Comparison of ENCODE assay signal across 19 cellular contexts in genomic region chr1:3630914-3631313, GRCh38. TPM values are rescaled to one million over a fixed set of nuclear protein-coding genes. Genes with fewer than 3 reads are reported as not detected.
A peak's percentile ranks its signal among the peaks of the same experiment; 100 is the strongest.
DNase-seq lines count a peak whose midpoint lies in the region; ATAC-seq and TF ChIP-seq lines count a peak whose summit lies in the region.
"Had no signal": no experiment of that assay in that cellular context is flagged by ENCODE, and none has a peak within 500 bp of the region (broad histone marks: within the 10 kb centered on the region; RNA-seq: fewer than 3 reads in every experiment).

No MANE protein-coding gene starts in this region.

- H3K4me3 ChIP-seq in BLaER1, result no peak overlapping the region
- no peak overlapping the region for H3K4me3 ChIP-seq in HUES48 (ENCODE audit: low read depth, low read length)
- H3K4me3 ChIP-seq in neural progenitor cell, result no peak overlapping the region
- H3K4me3 ChIP-seq: A549, HAP-1, SK-N-MC had no signal

- H3K4me2 ChIP-seq in BLaER1 (no peak overlapping the region), neural progenitor cell (peak overlapping the region; percentile 61)
- H3K4me2 ChIP-seq: A549 had no signal

- H3K27ac ChIP-seq in BLaER1, result no peak overlapping the region
- peak overlapping the region; percentile 81 for H3K27ac ChIP-seq in HUES48 (ENCODE audit: low read depth, low read length)
- H3K27ac ChIP-seq in neural progenitor cell, result peak overlapping the region; percentile 1
- H3K27ac ChIP-seq: A549, SK-N-MC had no signal

- H4K20me1 ChIP-seq in BLaER1, result peaks cover 32% of the 10 kb centered on the region
- H4K20me1 ChIP-seq in neural progenitor cell (ENCODE audit: low read depth), result peaks cover 3% of the 10 kb centered on the region

- H3K27ac Mint-ChIP-seq in chondrocyte (ENCODE audit: unreplicated experiment) (no peak overlapping the region), neural progenitor cell (no peak overlapping the region)

- H3K27me3 Mint-ChIP-seq in chondrocyte (ENCODE audit: low read depth) (no peaks in the 10 kb centered on the region), neural progenitor cell (ENCODE audit: insufficient read depth, low read depth) (no peaks in the 10 kb centered on the region)

- 0 out of 2 replicates have a peak overlapping the region, but pooled peaks have one; percentile 38 for H3K9ac ChIP-seq in BLaER1
- no peak overlapping the region for H3K9ac ChIP-seq in HUES48 (ENCODE audit: low read depth, low read length)
- H3K9ac ChIP-seq in neural progenitor cell, result no peak overlapping the region

- peaks cover 20% of the 10 kb centered on the region for H3K36me3 Mint-ChIP-seq in chondrocyte (ENCODE audit: low read depth)
- peaks cover 10% of the 10 kb centered on the region for H3K36me3 Mint-ChIP-seq in neural progenitor cell

- H2AFZ ChIP-seq in neural progenitor cell (replicated peaks), result no peak overlapping the region

- H3K4me1 ChIP-seq in BLaER1 (peaks cover 26% of the 10 kb centered on the region), HUES48 (ENCODE audit: control insufficient read depth, insufficient read depth, low read length) (peaks cover under 1% of the 10 kb centered on the region; the same call in 1 of the 2 replicates), neural progenitor cell (peaks cover 13% of the 10 kb centered on the region)
- H3K4me1 ChIP-seq: A549, HAP-1 had no signal

- in situ Hi-C loops in ACHN (cut with HindIII; ENCODE audit: low pct_ligation_motif_present, low pct_unique_long_range_greater_than_20kb, low sequenced_read_pairs), result loop anchor here (25.0 kb wide), 1 partner anchor 94 kb away; no protein-coding TSS in a partner anchor

- DNase-seq in chondrocyte (ENCODE audit: low spot score) (peak; percentile 52), neural progenitor cell (ENCODE audit: low spot score) (no peak), ACHN (no peak), foreskin melanocyte (no peak), HK-2 (ENCODE audit: unreplicated experiment) (no peak)
- DNase-seq: COR-L47, DMS53, KG1, NCI-H1436, NCI-H2029, NCI-H446 treated with DMSO at 0.1 percent for 48 hours, NCI-H774 had no signal

- H3K4me3 Mint-ChIP-seq in chondrocyte (ENCODE audit: unreplicated experiment), result no peak overlapping the region
- peak overlapping the region; percentile 24 for H3K4me3 Mint-ChIP-seq in neural progenitor cell

- H3K9me3 Mint-ChIP-seq in chondrocyte (ENCODE audit: low read depth) (no peaks in the 10 kb centered on the region), neural progenitor cell (no peaks in the 10 kb centered on the region)

- no peak for ATAC-seq in HG02938 (IDR thresholded peaks at IDR 0.05; ENCODE audit: unreplicated experiment)

- peaks cover 18% of the 10 kb centered on the region for H3F3A ChIP-seq in neural progenitor cell (ENCODE audit: low read depth)

- H3K36me3 ChIP-seq in BLaER1 (peaks cover 90% of the 10 kb centered on the region), HUES48 (ENCODE audit: control insufficient read depth, insufficient read depth, low read length) (peaks cover 84% of the 10 kb centered on the region), neural progenitor cell (no peaks in the 10 kb centered on the region)

- H3K4me1 Mint-ChIP-seq in chondrocyte (ENCODE audit: low read depth) (peaks cover 5% of the 10 kb centered on the region), neural progenitor cell (peaks cover under 1% of the 10 kb centered on the region)

- peaks cover 4% of the 10 kb centered on the region for H3K79me2 ChIP-seq in neural progenitor cell (ENCODE audit: low read depth)

- H3K9me3 ChIP-seq in BLaER1 (no peaks in the 10 kb centered on the region), HUES48 (ENCODE audit: control insufficient read depth, insufficient read depth, low read length) (no peaks in the 10 kb centered on the region), neural progenitor cell (ENCODE audit: low read depth) (no peaks in the 10 kb centered on the region)
- H3K9me3 ChIP-seq: A549, HAP-1 had no signal

- H3K27me3 ChIP-seq in BLaER1 (peaks cover under 1% of the 10 kb centered on the region; the same call in 1 of the 2 replicates), HUES48 (ENCODE audit: control insufficient read depth, insufficient read depth, low read length) (no peaks in the 10 kb centered on the region), neural progenitor cell (no peaks in the 10 kb centered on the region)

- TF ChIP-seq CTCF in chondrocyte (IDR thresholded peaks at IDR 0.05) (no peak), neural progenitor cell (IDR thresholded peaks at IDR 0.05) (no peak)

RNA-seq across cellular contexts. Expression of gene TPRG1L, which starts 6.1 kb away (rescaled TPM):
- total RNA-seq in chondrocyte (52.5 to 53.7 TPM (median 53.6 TPM) in 3 replicates), neural progenitor cell (ENCODE audit: low replicate concordance) (10.6 and 11.5 TPM in 2 replicates)

RNA-seq across cellular contexts. Expression of gene WRAP73, which starts 19.0 kb away (rescaled TPM):
- total RNA-seq in chondrocyte, result 12.6 to 17.6 TPM (median 15.5 TPM) in 3 replicates
- total RNA-seq in neural progenitor cell (ENCODE audit: low replicate concordance), result 12.0 and 18.8 TPM in 2 replicates

RNA-seq across cellular contexts. Expression of gene MEGF6, which starts 19.6 kb away (rescaled TPM):
- total RNA-seq in chondrocyte (185 to 332 TPM (median 328 TPM) in 3 replicates), neural progenitor cell (ENCODE audit: low replicate concordance) (1.7 and 25.6 TPM in 2 replicates)

RNA-seq across cellular contexts. Expression of gene TP73, which starts 21.4 kb away (rescaled TPM):
- 0.05 to 0.58 TPM in 2 of 3 replicates, not detected in the other for total RNA-seq in chondrocyte
- total RNA-seq in neural progenitor cell (ENCODE audit: low replicate concordance), result 0.31 TPM in 1 of 2 replicates, not detected in the other
- total RNA-seq: Right ventricle myocardium superior had no signal
